ENCODE assay signal across 9 cellular contexts in the genomic region with DNA sequence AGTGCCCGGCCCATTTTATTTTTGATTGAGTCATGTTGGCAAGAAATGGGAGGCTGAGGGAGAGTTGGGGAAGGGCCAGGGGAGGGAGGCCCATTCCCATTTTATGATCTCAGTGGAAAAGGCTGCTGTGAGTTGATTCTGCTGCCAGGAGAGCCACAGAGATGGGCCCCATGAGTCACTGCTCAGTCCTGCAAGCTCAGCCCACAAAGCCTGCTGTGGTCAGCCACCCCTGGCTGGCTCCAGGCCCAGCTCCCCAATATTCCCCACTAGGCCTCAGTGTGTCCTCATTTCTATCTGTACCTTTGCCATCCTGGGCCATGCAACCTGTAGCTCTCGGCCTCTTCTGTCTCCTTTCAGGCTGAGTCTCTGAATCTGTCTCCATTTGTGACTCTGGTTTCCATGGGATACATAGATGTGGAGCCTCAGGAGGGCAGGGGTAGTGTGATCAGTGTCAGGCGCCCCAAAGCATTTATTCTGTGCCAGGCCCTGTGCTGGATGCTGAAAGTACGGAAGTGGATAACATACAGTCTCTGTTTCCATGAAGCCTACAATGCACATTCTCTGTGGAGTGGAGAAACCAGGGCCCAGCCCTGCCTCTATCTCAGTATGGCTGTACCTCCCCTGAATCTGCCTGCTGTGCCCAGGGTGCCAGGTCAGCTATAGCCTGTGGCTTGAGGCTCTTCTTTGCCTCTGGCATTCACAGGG. TPM values are rescaled to one million over a fixed set of nuclear protein-coding genes. Genes with fewer than 3 reads are reported as not detected.
DNase-seq lines count a peak whose midpoint lies in the region; ATAC-seq and TF ChIP-seq lines count a peak whose summit lies in the region.
"Had no signal": no experiment of that assay in that cellular context is flagged by ENCODE, and none has a peak within 500 bp of the region (broad histone marks: within the 10 kb centered on the region; RNA-seq: fewer than 3 reads in every experiment).

No MANE protein-coding gene starts in this region.

- no peak overlapping the region for H3K14ac ChIP-seq in trophoblast cell (ENCODE audit: low read length)

- H4K8ac ChIP-seq in trophoblast cell (ENCODE audit: low read depth, low read length), result no peak overlapping the region

- no peak overlapping the region for H4K91ac ChIP-seq in trophoblast cell (ENCODE audit: low read depth, low read length)

- peak; percentile 53 for ATAC-seq in Panc1

- H2BK120ac ChIP-seq in trophoblast cell (ENCODE audit: insufficient read depth, low read length, poor library complexity), result no peak overlapping the region

- no peak overlapping the region for H4K12ac ChIP-seq in trophoblast cell (ENCODE audit: low read depth, low read length)

- no peaks in the 10 kb centered on the region for H3K27me3 Mint-ChIP-seq in endodermal cell (ENCODE audit: insufficient read depth)

- H3K4me1 ChIP-seq in Panc1 (ENCODE audit: control insufficient read depth, insufficient read depth, low read length) (peaks cover 6% of the 10 kb centered on the region; the same call in 1 of the 2 replicates), endodermal cell (ENCODE audit: control insufficient read depth, insufficient read depth, low read length) (no peaks in the 10 kb centered on the region), trophoblast cell (ENCODE audit: control insufficient read depth in 1 of 2, insufficient read depth in 2 of 2, low read length in 2 of 2) (peaks cover 9 to 16% of the 10 kb centered on the region in 2 experiments), Peyer's patch (peaks cover 0 to 27% (median 7%) of the 10 kb centered on the region in 4 donors)

- H3K18ac ChIP-seq in trophoblast cell (ENCODE audit: low read length), result no peak overlapping the region

- H3K4me3 Mint-ChIP-seq in endodermal cell, result no peak overlapping the region

- no peak overlapping the region for H3K23ac ChIP-seq in trophoblast cell (ENCODE audit: low read length)

- DNase-seq in EL, result peak; percentile 99
- peak; percentile 81 for DNase-seq in Panc1 (ENCODE audit: low read depth, low spot score)
- no peak for DNase-seq in endodermal cell
- DNase-seq in trophoblast cell, result no peak
- DNase-seq in effector CD4-positive, alpha-beta T cell, result no peak
- no peak for DNase-seq in Peyer's patch
- DNase-seq in NCI-H2227 (lab: John Stamatoyannopoulos, UW; ENCODE audit: unreplicated experiment), result no peak
- no peak for DNase-seq in middle frontal gyrus (ENCODE audit: extremely low spot score, low spot score)

- H3K79me2 ChIP-seq in trophoblast cell (ENCODE audit: control insufficient read depth, insufficient read depth, low read length, poor library complexity), result no peaks in the 10 kb centered on the region

- no peak overlapping the region for H2BK5ac ChIP-seq in trophoblast cell (ENCODE audit: low read depth, low read length, poor library complexity)

- no peak overlapping the region for H2AK5ac ChIP-seq in trophoblast cell (ENCODE audit: low read length)

- no TSS peak for BruUV-seq in Panc1 (replicated peaks; lab: Mats Ljungman, UMichigan)

- no peak overlapping the region for H3K4me2 ChIP-seq in trophoblast cell (ENCODE audit: low read length)

- POLR2A ChIA-PET in Panc1 (lab: Charles Lee), result no interaction called here

- in situ Hi-C loops in Panc1 (cut with HindIII; ENCODE audit: low pct_unique_long_range_greater_than_20kb, low sequenced_read_pairs), result no loop called here

- H3K9me3 Mint-ChIP-seq in endodermal cell, result no peaks in the 10 kb centered on the region

- H2AFZ ChIP-seq in trophoblast cell (ENCODE audit: insufficient read depth, low read length, poor library complexity), result peak overlapping the region; percentile 15

- H3K79me1 ChIP-seq in trophoblast cell (ENCODE audit: low read length), result peaks cover 6% of the 10 kb centered on the region

- peaks cover 5% of the 10 kb centered on the region for H3K36me3 Mint-ChIP-seq in endodermal cell (ENCODE audit: low read depth)

- 92 to 100% methylated on average over 3 to 4 of the region's 4 CpGs for WGBS in endodermal cell (ENCODE audit: insufficient coverage in 1 of 2, insufficient read length in 1 of 2), 2 experiments
- WGBS in trophoblast cell (ENCODE audit: extremely low coverage, insufficient coverage, insufficient read length), result no CpG with 5 or more reads among the region's 4 CpGs

- no peaks in the 10 kb centered on the region for H3K9me3 ChIP-seq in Panc1 (ENCODE audit: control insufficient read depth, insufficient read depth, low read depth, low read length)
- no peaks in the 10 kb centered on the region for H3K9me3 ChIP-seq in endodermal cell (ENCODE audit: control insufficient read depth, low read length)
- H3K9me3 ChIP-seq in trophoblast cell (ENCODE audit: insufficient read depth, low read depth, low read length), result peaks cover 1% of the 10 kb centered on the region
- H3K9me3 ChIP-seq in Peyer's patch, result no peaks in the 10 kb centered on the region

- no peak overlapping the region for H3K9ac ChIP-seq in endodermal cell (ENCODE audit: extremely low read depth, low read length, poor library complexity, severe bottlenecking)
- H3K9ac ChIP-seq in trophoblast cell (ENCODE audit: low read length), result no peak overlapping the region

- H3K36me3 ChIP-seq in Panc1 (ENCODE audit: control insufficient read depth, insufficient read depth, low read length) (no peaks in the 10 kb centered on the region; the same call in 1 of the 2 replicates), endodermal cell (ENCODE audit: control insufficient read depth, insufficient read depth, low read length) (peaks cover 6% of the 10 kb centered on the region), trophoblast cell (ENCODE audit: control insufficient read depth in 1 of 2, insufficient read depth in 2 of 2, low read length in 2 of 2) (no peaks in the 10 kb centered on the region), Peyer's patch (no peaks in the 10 kb centered on the region)

- peak overlapping the region; percentile 29 for H2BK12ac ChIP-seq in trophoblast cell (ENCODE audit: low read length)

- H3K4ac ChIP-seq in trophoblast cell (ENCODE audit: low read depth, low read length), result no peak overlapping the region

- TF ChIP-seq CTCF in Panc1 (IDR thresholded peaks at IDR 0.05), result no peak
- no peak for TF ChIP-seq CTCF in endodermal cell (conservative IDR thresholded peaks at IDR 0.05)
- TF ChIP-seq CTCF in Peyer's patch (IDR thresholded peaks at IDR 0.05), result no peak

- H3K27ac ChIP-seq in Panc1 (ENCODE audit: low read length) (peak overlapping the region; percentile 48; the same call in 1 of the 2 replicates), endodermal cell (ENCODE audit: low read depth, low read length) (no peak overlapping the region), trophoblast cell (ENCODE audit: low read depth, low read length) (no peak overlapping the region), Peyer's patch (peak overlapping the region in 2 of 4 donors; percentile 52 to 70)
- H3K27ac ChIP-seq: SK-N-MC had no signal

- no peak overlapping the region for H3K27ac Mint-ChIP-seq in endodermal cell

- no peak for TF ChIP-seq POLR2A in Peyer's patch (IDR thresholded peaks at IDR 0.05)

- H3K4me1 Mint-ChIP-seq in endodermal cell, result peaks cover 6% of the 10 kb centered on the region

- CTCF ChIA-PET in Panc1 (lab: Charles Lee), result no interaction called here

- H3K27me3 ChIP-seq in Panc1 (ENCODE audit: control insufficient read depth, insufficient read depth, low read length), result no peaks in the 10 kb centered on the region
- no peaks in the 10 kb centered on the region for H3K27me3 ChIP-seq in endodermal cell (ENCODE audit: control insufficient read depth, insufficient read depth, low read length, poor library complexity, severe bottlenecking)
- peaks cover 4% of the 10 kb centered on the region for H3K27me3 ChIP-seq in trophoblast cell (ENCODE audit: insufficient read depth, low read length)
- no peaks in the 10 kb centered on the region for H3K27me3 ChIP-seq in Peyer's patch

- H3K4me3 ChIP-seq in Panc1 (ENCODE audit: low read depth in 2 of 2, low read length in 2 of 2) (peak overlapping the region; percentile 43 to 62; a peak in 3 of 4 replicates), endodermal cell (ENCODE audit: low read length) (peak overlapping the region; percentile 70), trophoblast cell (ENCODE audit: low read depth, low read length) (no peak overlapping the region), Peyer's patch (no peak overlapping the region)
- H3K4me3 ChIP-seq: SK-N-MC had no signal

- intact Hi-C loops in Panc1 (cut with micrococcal nuclease; ENCODE audit: unreplicated experiment), result no loop called here

RNA-seq across cellular contexts. Expression of a gene that starts 1.9 kb away (rescaled TPM):
- total RNA-seq in Panc1 (2021; ENCODE audit: unreplicated experiment) (6.7 TPM), endodermal cell (10 to 100 TPM; 10.5 to 12.4 TPM), Peyer's patch (10 to 100 TPM; 12.3 to 16.5 (median 14.0) TPM)
- 4.3 TPM for polyA plus RNA-seq in Panc1 (2012; ENCODE audit: insufficient read length)
- polyA plus RNA-seq in endodermal cell (2013, experiment 1 of 2), result 6.1 TPM
- 3.8 TPM for polyA plus RNA-seq in endodermal cell (2013, experiment 2 of 2)
- 0.35 and 0.60 TPM in 2 replicates for polyA plus RNA-seq in trophoblast cell (2013)

RNA-seq across cellular contexts. Expression of a gene that starts 28.7 kb away (rescaled TPM):
- total RNA-seq in Panc1 (2021; ENCODE audit: unreplicated experiment), result 1.7 TPM
- 2.3 TPM for polyA plus RNA-seq in Panc1 (2012; ENCODE audit: insufficient read length)
- 1 to 10 TPM; 8.9 to 9.0 TPM for total RNA-seq in endodermal cell
- 4.8 TPM for polyA plus RNA-seq in endodermal cell (2013, experiment 1 of 2)
- 4.6 TPM for polyA plus RNA-seq in endodermal cell (2013, experiment 2 of 2)
- 0.63 and 0.68 TPM in 2 replicates for polyA plus RNA-seq in trophoblast cell (2013)
- 1 to 10 TPM; 1.2 to 2.2 (median 1.8) TPM for total RNA-seq in Peyer's patch

RNA-seq across cellular contexts. Expression of a gene that starts 30.2 kb away (rescaled TPM):
- total RNA-seq in Panc1 (2021; ENCODE audit: unreplicated experiment) (9.3 TPM), endodermal cell (10 to 100 TPM; 51.7 to 71.9 TPM), Peyer's patch (10 to 100 TPM; 13.3 to 64.4 (median 38.8) TPM)
- 13.4 TPM for polyA plus RNA-seq in Panc1 (2012; ENCODE audit: insufficient read length)
- polyA plus RNA-seq in endodermal cell (2013, experiment 1 of 2), result 31.9 TPM
- polyA plus RNA-seq in endodermal cell (2013, experiment 2 of 2), result 31.3 TPM
- polyA plus RNA-seq in trophoblast cell (2013), result 15.3 and 16.6 TPM in 2 replicates

RNA-seq across cellular contexts. Expression of a gene that starts 49.1 kb away (rescaled TPM):
- total RNA-seq in Panc1 (2021; ENCODE audit: unreplicated experiment), result 0.62 TPM
- 0.13 TPM for polyA plus RNA-seq in Panc1 (2012; ENCODE audit: insufficient read length)
- total RNA-seq in endodermal cell, result 1 to 10 TPM; 1.2 to 1.3 TPM
- polyA plus RNA-seq in endodermal cell (2013, experiment 1 of 2), result 1.5 TPM
- polyA plus RNA-seq in endodermal cell (2013, experiment 2 of 2), result 1.7 TPM
- polyA plus RNA-seq in trophoblast cell (2013), result 0.10 and 0.22 TPM in 2 replicates
- total RNA-seq in Peyer's patch, result not detected

RNA-seq across cellular contexts. Expression of a gene that starts 49.2 kb away (rescaled TPM):
- total RNA-seq in Panc1 (2021; ENCODE audit: unreplicated experiment), result 0.54 TPM
- polyA plus RNA-seq in Panc1 (2012; ENCODE audit: insufficient read length), result 0.55 TPM
- total RNA-seq in endodermal cell, result under 1 TPM in 1 of 2 donors, not detected in 1; 0.73 TPM
- polyA plus RNA-seq in endodermal cell (2013, experiment 1 of 2), result 0.50 TPM
- 0.54 TPM for polyA plus RNA-seq in endodermal cell (2013, experiment 2 of 2)
- polyA plus RNA-seq in trophoblast cell (2013), result 0.03 and 0.08 TPM in 2 replicates
- 1 to 10 TPM in 1 of 4 donors, not detected in 3; 5.1 TPM for total RNA-seq in Peyer's patch

Comparison
In these comparisons a context has a peak if more than half of its experiments do, and no peak if none do; other contexts are left out.
1. DNase-seq: peak in EL (single experiment) and Panc1 (single experiment); none in endodermal cell (single experiment), trophoblast cell (0 of 2), effector CD4-positive, alpha-beta T cell (single experiment), Peyer's patch (0 of 3), NCI-H2227 (single experiment) and middle frontal gyrus (single experiment).
2. H3K4me3 ChIP-seq: peak in Panc1 (2 of 2) and endodermal cell (single experiment); none in trophoblast cell (single experiment) and Peyer's patch (0 of 4).